ENCODE assay signal across 33 cellular contexts in genomic region chr4:57655342-57655741, GRCh38.
"Had no signal": no experiment of that assay in that cellular context is flagged by ENCODE, and none has a peak within 500 bp of the region (broad histone marks: within the 10 kb centered on the region; RNA-seq: fewer than 3 reads in every experiment).

No MANE protein-coding gene starts in this region.

- H3K4me3 ChIP-seq: adrenal gland, ascending aorta, cardiac muscle cell had no signal

- ATAC-seq: activated CD8-positive, alpha-beta T cell treated with anti-CD3 and anti-CD28 coated beads for 36 hours; activated naive CD4-positive, alpha-beta T cell treated with anti-CD3 and anti-CD28 coated beads, Interleukin-2, amount 50 U/mL, for 72 hours; activated T-cell treated with anti-CD3 and anti-CD28 coated beads, Interleukin-2, amount 50 U/mL, for 4 hours; activated T-cell treated with anti-CD3 and anti-CD28 coated beads, Interleukin-2, amount 50 U/mL, for 72 hours; activated T-helper 17 cell treated with anti-CD3 and anti-CD28 coated beads, Interleukin-2, amount 50 U/mL, for 72 hours had no signal

- DNase-seq: activated B cell treated with CpG ODN at 0.5 μM for 24 hours; activated CD4-positive, alpha-beta memory T cell treated with anti-CD3 and anti-CD28 coated beads for 36 hours; activated CD4-positive, alpha-beta T cell treated with anti-CD3 and anti-CD28 coated beads for 4 hours; activated CD4-positive, alpha-beta T cell treated with anti-CD3 and anti-CD28 coated beads, Interleukin-2, amount 10 ng/mL, durations not matched to agents 24 days and 14 days; activated CD4-positive, alpha-beta T cell treated with anti-CD3 and anti-CD28 coated beads, Interleukin-2, amount 50 U/mL, for 1 hour; activated CD4-positive, alpha-beta T cell treated with anti-CD3 and anti-CD28 coated beads, Interleukin-2, amount 50 U/mL, for 4 hours; activated CD4-positive, CD25-positive, alpha-beta regulatory T cell treated with anti-CD3 and anti-CD28 coated beads, Interleukin-2, amount 50 U/mL, for 72 hours; activated CD8-positive, alpha-beta memory T cell treated with anti-CD3 and anti-CD28 coated beads, Interleukin-2, amount 50 U/mL, for 4 hours; activated CD8-positive, alpha-beta T cell treated with anti-CD3 and anti-CD28 coated beads for 36 hours; activated effector memory CD4-positive, alpha-beta T cell treated with anti-CD3 and anti-CD28 coated beads, Interleukin-2, amount 50 U/mL, for 16 hours; activated gamma-delta T cell treated with Interleukin-2 at 50 U/mL for 16 hours; activated naive CD4-positive, alpha-beta T cell; activated naive CD4-positive, alpha-beta T cell treated with anti-CD3 and anti-CD28 coated beads for 36 hours; activated naive CD4-positive, alpha-beta T cell treated with anti-CD3 and anti-CD28 coated beads, Interleukin-2, amount 50 U/mL, for 16 hours; activated naive CD8-positive, alpha-beta T cell treated with anti-CD3 and anti-CD28 coated beads for 36 hours; activated T-cell treated with anti-CD3 and anti-CD28 coated beads for 4 hours; activated T-cell treated with anti-CD3 and anti-CD28 coated beads, Interleukin-2, amount 50 U/mL, for 1 hour; activated T-cell treated with anti-CD3 and anti-CD28 coated beads, Interleukin-2, amount 50 U/mL, for 4 hours; activated T-cell treated with anti-CD3 and anti-CD28 coated beads, Interleukin-2, amount 50 U/mL, for 72 hours; adrenal gland; amniotic stem cell; caudate nucleus; cerebellar nuclear complex; T-helper 1 cell; T-helper 2 cell; T-helper 9 cell had no signal

- H3K27ac ChIP-seq: adrenal gland, ascending aorta, cardiac muscle cell, VCaP had no signal

- H3K27me3 ChIP-seq: adrenal gland, ascending aorta, cardiac muscle cell had no signal

- FAIRE-seq: bronchial epithelial cell, TTC549 had no signal

- H3K4me1 ChIP-seq: adrenal gland, ascending aorta had no signal

- H3K9me3 ChIP-seq: adrenal gland, ascending aorta had no signal

- H3K36me3 ChIP-seq: adrenal gland, ascending aorta, cardiac muscle cell had no signal
